24 cellular contexts compared by ENCODE assay signal in genomic region chr10:110471566-110472139, GRCh38. TPM values are rescaled to one million over a fixed set of nuclear protein-coding genes. Genes with fewer than 3 reads are reported as not detected.
DNase-seq lines count a peak whose midpoint lies in the region; ATAC-seq, FAIRE-seq and TF ChIP-seq lines count a peak whose summit lies in the region.
"Had no signal": no experiment of that assay in that cellular context is flagged by ENCODE, and none has a peak within 500 bp of the region (broad histone marks: within the 10 kb centered on the region; RNA-seq: fewer than 3 reads in every experiment).

No MANE protein-coding gene starts in this region.

- H2AFZ ChIP-seq in K562 (ENCODE audit: low read depth, low read length) = no peak overlapping the region
- H2AFZ ChIP-seq: GM23338 had no signal

- peak; percentile 32 for DNase-seq in activated CD8-positive, alpha-beta memory T cell treated with anti-CD3 and anti-CD28 coated beads for 24 hours
- DNase-seq in activated CD8-positive, alpha-beta memory T cell treated with anti-CD3 and anti-CD28 coated beads, Interleukin-2, amount 50 U/mL, for 4 hours = no peak
- DNase-seq in K562 (ENCODE audit: extremely low read depth in 1 of 4, low spot score in 3 of 4) (no peak), head of caudate nucleus (peak in 31 of 42 donors; percentile 22 to 73 (median 47)), stromal cell of bone marrow (ENCODE audit: low read depth) (peak; percentile 36), NCI-H345 (lab: John Stamatoyannopoulos, UW) (no peak)
- DNase-seq: 8988T; activated CD4-positive, alpha-beta T cell treated with anti-CD3 and anti-CD28 coated beads, Interleukin-2, amount 10 ng/mL, durations not matched to agents 7 days and 5 days; activated T-cell treated with anti-CD3 and anti-CD28 coated beads, Interleukin-2, amount 50 U/mL, for 1 hour; CD4-positive, alpha-beta T cell; central memory CD4-positive, alpha-beta T cell; effector memory CD8-positive, alpha-beta T cell; natural killer cell; NCI-H2029; NCI-H524 treated with DMSO at 0.1 percent for 48 hours; PC-3; stimulated activated CD4-positive, alpha-beta T cell treated with anti-CD3 and anti-CD28 coated beads, Interleukin-12 subunit alpha, Interleukin-12 subunit beta, amount 100 ng/mL, for 4 hours had no signal

- CTCF ChIA-PET in K562 (lab: Yijun Ruan, JAX; ENCODE audit: low intra/inter-chr PET ratio) = no interaction called here

- H3K36me3 ChIP-seq in K562 (ENCODE audit: control insufficient read depth, insufficient read depth, low read length) = no peaks in the 10 kb centered on the region
- H3K36me3 ChIP-seq: gastroesophageal sphincter had no signal

- in situ Hi-C loops in K562 (cut with MboI) = no loop called here

- no peak overlapping the region for H3K4me3 ChIP-seq in K562
- H3K4me3 ChIP-seq: gastroesophageal sphincter, GM23338 had no signal

- TF ChIP-seq EP300 in K562 (IDR thresholded peaks at IDR 0.05; ENCODE audit: low read length) = no peak

- WGBS in K562 (ENCODE audit: insufficient coverage, low coverage, missing lambda C conversion rate) = 18% methylated on average over 5 of the region's 5 CpGs

- POLR2A ChIA-PET in K562 (lab: Yijun Ruan, JAX) = interaction anchor here (0.8 to 1.2 kb wide), 2 partner anchors 9 to 12 kb away, joined by 3 read pairs; no protein-coding TSS in a partner anchor

- no peak for ATAC-seq in K562
- ATAC-seq in GM18867 (IDR thresholded peaks at IDR 0.05; ENCODE audit: unreplicated experiment) = no peak
- ATAC-seq in HG03342 (IDR thresholded peaks at IDR 0.05; ENCODE audit: unreplicated experiment) = no peak
- ATAC-seq: effector memory CD8-positive, alpha-beta T cell; gastroesophageal sphincter; GM23338; natural killer cell; PC-3; stimulated activated memory B cell treated with anti-CD40 and anti-IgM and Interleukin-4, amounts not matched to agents 10 μg/mL and 1 μg/mL and 100 μg/mL, for 72 hours had no signal

- no peaks in the 10 kb centered on the region for H3K4me1 ChIP-seq in K562 (replicated peaks in 1 of 2; ENCODE audit: control insufficient read depth in 2 of 2, insufficient read depth in 2 of 2, low read length in 2 of 2)
- H3K4me1 ChIP-seq: gastroesophageal sphincter had no signal

- no peaks in the 10 kb centered on the region for H3K9me1 ChIP-seq in K562 (ENCODE audit: control insufficient read depth, insufficient read depth, low read length)

- FAIRE-seq in K562 (lab: Jason Lieb, UNC) = no peak
- FAIRE-seq: GM12891, TTC549 had no signal

- TF ChIP-seq POLR2A in K562 (conservative IDR thresholded peaks at IDR 0.05) = no peak

- H3K9me3 ChIP-seq in K562 (replicated peaks; ENCODE audit: control insufficient read depth, insufficient read depth, low read depth, low read length) = no peaks in the 10 kb centered on the region

- H3K4me2 ChIP-seq in K562 (ENCODE audit: insufficient read depth, low read length) = no peak overlapping the region
- H3K4me2 ChIP-seq: GM23338 had no signal

- intact Hi-C loops in K562 (cut with micrococcal nuclease) = no loop called here
- intact Hi-C loops in head of caudate nucleus (cut with DNase I) = no loop called here

- no peak for TF ChIP-seq RAD21 in K562 (CRISPR knock-in tag; conservative IDR thresholded peaks at IDR 0.05 in 1 of 2, IDR thresholded peaks at IDR 0.05 in 1 of 2)

- H3K27ac ChIP-seq in K562 (ENCODE audit: extremely low read depth, low read depth, low read length) = no peak overlapping the region
- H3K27ac ChIP-seq: gastroesophageal sphincter had no signal

- H3K27me3 ChIP-seq in K562 (ENCODE audit: control insufficient read depth in 2 of 2, insufficient read depth in 2 of 2, low read length in 2 of 2) = peaks cover 0 to 6% of the 10 kb centered on the region in 2 experiments; a peak in 2 of 5 replicates
- H3K27me3 ChIP-seq: gastroesophageal sphincter had no signal

- H3K79me2 ChIP-seq in K562 (ENCODE audit: control insufficient read depth, insufficient read depth, low read length) = no peaks in the 10 kb centered on the region

- H3K9ac ChIP-seq in K562 (ENCODE audit: insufficient read depth in 1 of 2, low read depth in 2 of 2, low read length in 2 of 2) = no peak overlapping the region

- BruUV-seq in K562 (replicated peaks; lab: Mats Ljungman, UMichigan) = no TSS peak

- no peaks in the 10 kb centered on the region for H4K20me1 ChIP-seq in K562 (replicated peaks; ENCODE audit: control insufficient read depth, insufficient read depth, low read length)

- TF ChIP-seq CTCF in K562 (IDR thresholded peaks at IDR 0.05 in 2 of 3, conservative IDR thresholded peaks at IDR 0.05 in 1 of 3; ENCODE audit: insufficient read depth in 2 of 3, low read depth in 1 of 3, low read length in 3 of 3) = no peak

TF ChIP-seq in K562, 482 proteins besides CTCF, POLR2A, EP300 and RAD21:
- TF ChIP-seq TSC22D4 (tag; IDR thresholded peaks at IDR 0.05) (no peak), EGR1 (conservative IDR thresholded peaks at IDR 0.05) (peak; percentile 50), ZNF668 (CRISPR knock-in tag; IDR thresholded peaks at IDR 0.05) (no peak)

RNA-seq across cellular contexts. Expression of gene DUSP5, which starts 26.1 kb away (rescaled TPM):
- total RNA-seq in K562 (2011; cell fraction: chromatin; rRNA removed; ENCODE audit: low replicate concordance) = 4.3 and 7.9 TPM in 2 replicates
- total RNA-seq in K562 (2011; cell fraction: nucleolus; rRNA removed) = 4.7 and 6.2 TPM in 2 replicates
- 3.0 and 4.0 TPM in 2 replicates for total RNA-seq in K562 (2011; cell fraction: nucleoplasm; rRNA removed)
- 1.4 and 2.8 TPM in 2 replicates for total RNA-seq in K562 (2014; rRNA removed)
- 2.2 and 2.3 TPM in 2 replicates for total RNA-seq in K562 (2014; rRNA removed; fragmentation: Illumina TruSeq; extraction: Trizol)
- total RNA-seq in K562 (2015; rRNA removed; fragmentation: Illumina TruSeq; extraction: Trizol) = 2.0 and 2.4 TPM in 2 replicates
- 3.4 and 3.5 TPM in 2 replicates for total RNA-seq in K562 (2021)
- polyA plus RNA-seq in K562 (2011; rRNA removed) = 2.5 and 3.4 TPM in 2 replicates
- polyA plus RNA-seq in K562 (2011; cell fraction: cytosol; rRNA removed) = 2.9 and 4.8 TPM in 2 replicates
- polyA plus RNA-seq in K562 (2011; cell fraction: nucleus; rRNA removed) = 3.3 and 6.1 TPM in 2 replicates
- 4.0 and 6.8 TPM in 2 replicates for polyA plus RNA-seq in K562 (2012)
- 2.4 TPM in 2 replicates for polyA plus RNA-seq in K562 (2014; fragmentation: Illumina TruSeq; extraction: Trizol)
- polyA plus RNA-seq in K562 (2014; fragmentation: Nextera tagmentation; extraction: Ambion mirVana) = under 1 TPM; 0.49 to 0.71 TPM
- 1.5 and 1.9 TPM in 2 replicates for polyA plus RNA-seq in K562 (2014; rRNA removed)
- 5.1 and 10.5 TPM in 2 replicates for polyA minus RNA-seq in K562 (2011; rRNA and poly(A)+ RNA removed)
- 5.7 and 12.0 TPM in 2 replicates for polyA minus RNA-seq in K562 (2011; cell fraction: cytosol; rRNA and poly(A)+ RNA removed)
- polyA minus RNA-seq in K562 (2011; cell fraction: nucleus; rRNA and poly(A)+ RNA removed) = 3.2 and 4.7 TPM in 2 replicates

Comparison
In these comparisons a context has a peak if more than half of its experiments do, and no peak if none do; other contexts are left out.
1. DNase-seq: peak in activated CD8-positive, alpha-beta memory T cell treated with anti-CD3 and anti-CD28 coated beads for 24 hours (single experiment), head of caudate nucleus (31 of 42) and stromal cell of bone marrow (single experiment); none in activated CD8-positive, alpha-beta memory T cell treated with anti-CD3 and anti-CD28 coated beads, Interleukin-2, amount 50 U/mL, for 4 hours (single experiment), K562 (0 of 4) and NCI-H345 (single experiment).